Comparison of ENCODE assay signal across 21 cellular contexts in genomic region chr6:28974505-28974904, GRCh38. TPM values are rescaled to one million over a fixed set of nuclear protein-coding genes. Genes with fewer than 3 reads are reported as not detected.
"Had no signal": no experiment of that assay in that cellular context is flagged by ENCODE, and none has a peak within 500 bp of the region (broad histone marks: within the 10 kb centered on the region; RNA-seq: fewer than 3 reads in every experiment).

No MANE protein-coding gene starts in this region.

- H3K4me3 Mint-ChIP-seq: activated naive CD4-positive, alpha-beta T cell treated with anti-CD3 and anti-CD28 coated beads, Interleukin-2, amount 50 U/mL, for 24 hours; activated T-cell treated with anti-CD3 and anti-CD28 coated beads, Interleukin-2, amount 50 U/mL, for 72 hours; central memory CD8-positive, alpha-beta T cell; natural killer cell; stimulated activated naive CD8-positive, alpha-beta T cell treated with anti-CD3 and anti-CD28 coated beads, Interleukin-15, Interleukin-2, amounts not matched to agents 100 ng/mL and 50 ng/mL, for 24 hours; T-helper 2 cell treated with Interferon-gamma antibody and Interleukin-4, amounts not matched to agents 5 μg/mL and 100 μg/mL, for 36 hours; type B pancreatic cell had no signal

- H3K9me3 Mint-ChIP-seq: activated naive CD4-positive, alpha-beta T cell treated with anti-CD3 and anti-CD28 coated beads, Interleukin-2, amount 50 U/mL, for 24 hours; activated T-cell treated with anti-CD3 and anti-CD28 coated beads, Interleukin-2, amount 50 U/mL, for 72 hours; central memory CD8-positive, alpha-beta T cell; natural killer cell; stimulated activated naive CD8-positive, alpha-beta T cell treated with anti-CD3 and anti-CD28 coated beads, Interleukin-15, Interleukin-2, amounts not matched to agents 100 ng/mL and 50 ng/mL, for 24 hours; T-helper 2 cell treated with Interferon-gamma antibody and Interleukin-4, amounts not matched to agents 5 μg/mL and 100 μg/mL, for 36 hours; type B pancreatic cell had no signal

- DNase-seq: activated CD4-positive, alpha-beta T cell treated with anti-CD3 and anti-CD28 coated beads, Interleukin-2, amount 50 U/mL, for 1 hour; activated CD4-positive, CD25-positive, alpha-beta regulatory T cell treated with anti-CD3 and anti-CD28 coated beads, Interleukin-2, amount 50 U/mL, for 72 hours; activated CD8-positive, alpha-beta memory T cell treated with anti-CD3 and anti-CD28 coated beads for 24 hours; activated CD8-positive, alpha-beta memory T cell treated with anti-CD3 and anti-CD28 coated beads, Interleukin-2, amount 50 U/mL, for 48 hours; activated gamma-delta T cell; activated T-cell treated with anti-CD3 and anti-CD28 coated beads, Interleukin-2, amount 50 U/mL, for 72 hours; colonic mucosa; foreskin melanocyte; hypothalamus; islet precursor cell; lower lobe of right lung; natural killer cell; nucleus accumbens; posterior cingulate gyrus; stimulated activated CD4-positive, alpha-beta T cell treated with anti-CD3 and anti-CD28 coated beads, Interleukin-2, amount 100 ng/mL, for 24 hours had no signal

- H3K27ac Mint-ChIP-seq: activated naive CD4-positive, alpha-beta T cell treated with anti-CD3 and anti-CD28 coated beads, Interleukin-2, amount 50 U/mL, for 24 hours; activated T-cell treated with anti-CD3 and anti-CD28 coated beads, Interleukin-2, amount 50 U/mL, for 72 hours; natural killer cell; T-helper 2 cell treated with Interferon-gamma antibody and Interleukin-4, amounts not matched to agents 5 μg/mL and 100 μg/mL, for 36 hours; type B pancreatic cell had no signal

- H3K36me3 Mint-ChIP-seq: type B pancreatic cell had no signal

- H3K4me3 ChIP-seq: ascending aorta, colonic mucosa, lower lobe of right lung had no signal

- ATAC-seq: activated T-cell treated with anti-CD3 and anti-CD28 coated beads, Interleukin-2, amount 50 U/mL, for 72 hours; lower lobe of right lung; natural killer cell had no signal

RNA-seq across cellular contexts. Expression of gene ZNF311, which starts 30.6 kb away (rescaled TPM):
- total RNA-seq: ascending aorta had no signal
